Comparison of ENCODE assay signal across 8 cellular contexts in genomic region chr3:49500408-49501257, GRCh38. TPM values are rescaled to one million over a fixed set of nuclear protein-coding genes. Genes with fewer than 3 reads are reported as not detected.
A peak's percentile ranks its signal among the peaks of the same experiment; 100 is the strongest.
DNase-seq lines count a peak whose midpoint lies in the region; ATAC-seq and TF ChIP-seq lines count a peak whose summit lies in the region.

No MANE protein-coding gene starts in this region.

- intact Hi-C loops in PC-9 (cut with micrococcal nuclease; ENCODE audit: unreplicated experiment): loop anchor here (5.0 kb wide), 1 partner anchor 38 kb away; no protein-coding TSS in a partner anchor

- H3K36me3 ChIP-seq in CD8-positive, alpha-beta memory T cell (ENCODE audit: insufficient read depth, low read length): no peaks in the 10 kb centered on the region
- no peaks in the 10 kb centered on the region for H3K36me3 ChIP-seq in PC-9 (ENCODE audit: low read depth)

- no peaks in the 10 kb centered on the region for H3K4me1 ChIP-seq in CD8-positive, alpha-beta memory T cell (ENCODE audit: insufficient read depth, low read length)
- no peaks in the 10 kb centered on the region for H3K4me1 ChIP-seq in PC-9 (replicated peaks; ENCODE audit: insufficient read depth)

- H3K27ac Mint-ChIP-seq in CD8-positive, alpha-beta memory T cell: peak overlapping the region in 4 of 8 donors; percentile 9 to 56 (median 32)
- H3K27ac Mint-ChIP-seq in nephron: peak overlapping the region; percentile 81 to 94 (median 84)

- H3K27me3 Mint-ChIP-seq in CD8-positive, alpha-beta memory T cell: no peaks in the 10 kb centered on the region
- no peaks in the 10 kb centered on the region for H3K27me3 Mint-ChIP-seq in nephron (ENCODE audit: low read depth)

- ATAC-seq in HG02981 (IDR thresholded peaks at IDR 0.05; ENCODE audit: unreplicated experiment): no peak
- no peak for ATAC-seq in HG02759 (IDR thresholded peaks at IDR 0.05; ENCODE audit: unreplicated experiment)

- no peaks in the 10 kb centered on the region for H3K27me3 ChIP-seq in CD8-positive, alpha-beta memory T cell (ENCODE audit: insufficient read depth, low read length, poor library complexity, severe bottlenecking)
- no peaks in the 10 kb centered on the region for H3K27me3 ChIP-seq in PC-9 (ENCODE audit: insufficient read depth, low read depth)

- TSS peak; percentile 94 for BruUV-seq in PC-9 (replicated peaks; lab: Mats Ljungman, UMichigan)

- peak overlapping the region; percentile 6 for H3K27ac ChIP-seq in CD8-positive, alpha-beta memory T cell (ENCODE audit: low read depth, low read length)
- peak overlapping the region; percentile 27; the same call in 1 of the 2 replicates for H3K27ac ChIP-seq in PC-9

- H3K4me3 Mint-ChIP-seq in CD8-positive, alpha-beta memory T cell: no peak overlapping the region
- peak overlapping the region in 1 of 3 experiments; percentile 22 for H3K4me3 Mint-ChIP-seq in nephron

- DNase-seq in CD8-positive, alpha-beta memory T cell: no peak
- DNase-seq in PC-9: peak; percentile 46 to 65
- peak; percentile 82 for DNase-seq in epithelial cell of proximal tubule (ENCODE audit: low read depth)
- DNase-seq in iPS-NIHi11 (ENCODE audit: low spot score): no peak
- no peak for DNase-seq in NCI-H446 treated with DMSO at 0.1 percent for 48 hours (lab: John Stamatoyannopoulos, UW)

- H3F3A ChIP-seq in PC-9 (ENCODE audit: insufficient read depth, low read depth): no peaks in the 10 kb centered on the region

- no peaks in the 10 kb centered on the region for H3K9me3 ChIP-seq in CD8-positive, alpha-beta memory T cell (ENCODE audit: low read length)
- no peaks in the 10 kb centered on the region for H3K9me3 ChIP-seq in PC-9 (ENCODE audit: insufficient read depth, low read depth)

- H3K9me3 Mint-ChIP-seq in CD8-positive, alpha-beta memory T cell: no peaks in the 10 kb centered on the region
- no peaks in the 10 kb centered on the region for H3K9me3 Mint-ChIP-seq in nephron

- no peak overlapping the region for H3K4me2 ChIP-seq in PC-9

- POLR2A ChIA-PET in CD8-positive, alpha-beta memory T cell (lab: Charles Lee): no interaction called here
- POLR2A ChIA-PET in PC-9 (lab: Charles Lee; ENCODE audit: unreplicated experiment): interaction anchor here (0.5 to 0.7 kb wide), 8 partner anchors 11 to 1884 kb away, joined by 3 to 8 read pairs (median 4); partner anchors contain the start of gene MANF

- H3K36me3 Mint-ChIP-seq in CD8-positive, alpha-beta memory T cell: peaks cover 0 to 7% (median 6%) of the 10 kb centered on the region in 3 donors
- H3K36me3 Mint-ChIP-seq in nephron (ENCODE audit: low read depth): peaks cover 14% of the 10 kb centered on the region

- peaks cover 30% of the 10 kb centered on the region for H3K79me2 ChIP-seq in PC-9 (ENCODE audit: low read depth)

- TF ChIP-seq CTCF in PC-9 (conservative IDR thresholded peaks at IDR 0.05) (no peak), epithelial cell of proximal tubule (conservative IDR thresholded peaks at IDR 0.05; ENCODE audit: low read depth, low read length) (no peak), nephron (IDR thresholded peaks at IDR 0.05; ENCODE audit: unreplicated experiment in 3 of 3) (no peak)

- H2AFZ ChIP-seq in PC-9: no peak overlapping the region

- H3K4me3 ChIP-seq in CD8-positive, alpha-beta memory T cell (ENCODE audit: low read length): no peak overlapping the region
- H3K4me3 ChIP-seq in PC-9 (no peak overlapping the region), epithelial cell of proximal tubule (ENCODE audit: low read depth, low read length) (no peak overlapping the region)

- CTCF ChIA-PET in CD8-positive, alpha-beta memory T cell (lab: Charles Lee): no interaction called here
- CTCF ChIA-PET in PC-9 (lab: Charles Lee): interaction anchor here (0.7 kb wide), 1 partner anchor 47 kb away, joined by 3 read pairs; no protein-coding TSS in a partner anchor

- H3K4me1 Mint-ChIP-seq in CD8-positive, alpha-beta memory T cell: peaks cover 18 to 45% (median 34%) of the 10 kb centered on the region in 3 donors
- peaks cover 27% of the 10 kb centered on the region for H3K4me1 Mint-ChIP-seq in nephron

- no peaks in the 10 kb centered on the region for H3K9me2 ChIP-seq in PC-9 (ENCODE audit: insufficient read depth)

- no peaks in the 10 kb centered on the region for H4K20me1 ChIP-seq in PC-9 (ENCODE audit: insufficient read depth)

RNA-seq across cellular contexts. Expression of gene DAG1, which starts 30.6 kb away (rescaled TPM):
- 10 to 100 TPM; 20.9 to 21.2 TPM for total RNA-seq in CD8-positive, alpha-beta memory T cell
- 7.5 TPM for polyA plus RNA-seq in CD8-positive, alpha-beta memory T cell
- total RNA-seq in PC-9 (2021) (156 and 206 TPM in 2 replicates), epithelial cell of proximal tubule (43.6 and 77.2 TPM in 2 replicates)

RNA-seq across cellular contexts. Expression of gene BSN, which starts 53.6 kb away (rescaled TPM):
- total RNA-seq in CD8-positive, alpha-beta memory T cell: under 1 TPM; 0.33 to 0.46 TPM
- polyA plus RNA-seq in CD8-positive, alpha-beta memory T cell: not detected
- total RNA-seq in PC-9 (2021): 0.23 and 0.28 TPM in 2 replicates
- total RNA-seq in epithelial cell of proximal tubule: under 0.01 and 0.46 TPM in 2 replicates

Comparison
In these comparisons a context has a peak if more than half of its experiments do, and no peak if none do; other contexts are left out.
1. DNase-seq: peak in PC-9 (2 of 2) and epithelial cell of proximal tubule (single experiment); none in CD8-positive, alpha-beta memory T cell (0 of 5), iPS-NIHi11 (single experiment) and NCI-H446 treated with DMSO at 0.1 percent for 48 hours (single experiment).